Comparison of ENCODE assay signal across 8 cellular contexts in genomic region chr3:31968391-31968926, GRCh38. TPM values are rescaled to one million over a fixed set of nuclear protein-coding genes. Genes with fewer than 3 reads are reported as not detected.
DNase-seq lines count a peak whose midpoint lies in the region; ATAC-seq, FAIRE-seq and TF ChIP-seq lines count a peak whose summit lies in the region.
"Had no signal": no experiment of that assay in that cellular context is flagged by ENCODE, and none has a peak within 500 bp of the region (broad histone marks: within the 10 kb centered on the region; RNA-seq: fewer than 3 reads in every experiment).

No MANE protein-coding gene starts in this region.

- H3K27me3 ChIP-seq in bronchial epithelial cell (ENCODE audit: control insufficient read depth, insufficient read depth, low read length) (no peaks in the 10 kb centered on the region), upper lobe of right lung (no peaks in the 10 kb centered on the region)

- no peak for FAIRE-seq in HTR-8/SVneo (lab: Jason Lieb, UNC)
- FAIRE-seq in bronchial epithelial cell (lab: Jason Lieb, UNC), result no peak
- no peak for FAIRE-seq in frontal cortex (lab: Jason Lieb, UNC)

- intact Hi-C loops in upper lobe of right lung (cut with DNase I), result no loop called here
- intact Hi-C loops in lower leg skin (cut with DNase I; ENCODE audit: low total_unique reads), result no loop called here

- peak; percentile 17 for DNase-seq in HTR-8/SVneo (ENCODE audit: insufficient read length, low spot score)
- DNase-seq in bronchial epithelial cell (ENCODE audit: low read depth), result peak; percentile 78
- DNase-seq in lung microvascular endothelial cell (ENCODE audit: low read depth in 2 of 2), result peak; percentile 57 to 77
- no peak for DNase-seq in upper lobe of right lung
- no peak for DNase-seq in frontal cortex (ENCODE audit: low spot score in 2 of 2)
- DNase-seq in DMS 273 (lab: John Stamatoyannopoulos, UW; ENCODE audit: unreplicated experiment), result no peak
- DNase-seq in lower leg skin (ENCODE audit: low spot score in 2 of 2), result no peak
- DNase-seq: NCI-H524 had no signal

- no peaks in the 10 kb centered on the region for H3K9me3 ChIP-seq in upper lobe of right lung

- 54 to 65% methylated on average over 2 of the region's 2 CpGs for WGBS in lower leg skin, 2 donors

- H3K27ac ChIP-seq in upper lobe of right lung, result peak overlapping the region; percentile 33

- no peak overlapping the region for H3K4me3 ChIP-seq in bronchial epithelial cell (ENCODE audit: low read depth, low read length)
- H3K4me3 ChIP-seq in upper lobe of right lung, result no peak overlapping the region
- no peak overlapping the region for H3K4me3 ChIP-seq in lower leg skin (ENCODE audit: low read depth, poor library complexity, severe bottlenecking)

- no peak for ATAC-seq in upper lobe of right lung

- H3K4me1 ChIP-seq in upper lobe of right lung, result peaks cover 5% of the 10 kb centered on the region

- TF ChIP-seq CTCF in bronchial epithelial cell (IDR thresholded peaks at IDR 0.05; ENCODE audit: insufficient read depth, low read length, severe bottlenecking) (no peak), upper lobe of right lung (IDR thresholded peaks at IDR 0.05) (no peak), lower leg skin (IDR thresholded peaks at IDR 0.05) (no peak)

- no peak for TF ChIP-seq POLR2A in lower leg skin (IDR thresholded peaks at IDR 0.05)

- H3K36me3 ChIP-seq in bronchial epithelial cell (ENCODE audit: control insufficient read depth, insufficient read depth, low read length), result no peaks in the 10 kb centered on the region
- no peaks in the 10 kb centered on the region for H3K36me3 ChIP-seq in upper lobe of right lung

RNA-seq across cellular contexts. Expression of gene OSBPL10, which starts 12.6 kb away (rescaled TPM):
- 18.1 and 20.5 TPM in 2 replicates for total RNA-seq in bronchial epithelial cell
- 6.3 and 8.9 TPM in 2 replicates for total RNA-seq in lung microvascular endothelial cell
- 30.8 TPM for total RNA-seq in upper lobe of right lung
- 9.0 TPM for total RNA-seq in frontal cortex
- total RNA-seq in lower leg skin, result 10 to 100 TPM; 20.4 to 44.4 (median 30.2) TPM

RNA-seq across cellular contexts. Expression of gene ZNF860, which starts 13.1 kb away (rescaled TPM):
- total RNA-seq in bronchial epithelial cell, result 2.8 and 3.7 TPM in 2 replicates
- 0.40 and 1.1 TPM in 2 replicates for total RNA-seq in lung microvascular endothelial cell
- 1.6 TPM for total RNA-seq in upper lobe of right lung
- total RNA-seq in frontal cortex, result 2.0 TPM
- 1 to 10 TPM; 1.0 to 2.8 (median 2.0) TPM for total RNA-seq in lower leg skin

Comparison
In these comparisons a context has a peak if more than half of its experiments do, and no peak if none do; other contexts are left out.
1. DNase-seq: peak in HTR-8/SVneo (single experiment), bronchial epithelial cell (single experiment) and lung microvascular endothelial cell (2 of 2); none in upper lobe of right lung (single experiment), frontal cortex (0 of 2), DMS 273 (single experiment) and lower leg skin (0 of 2).